1 cellular context compared by ENCODE assay signal in genomic region chr18:24015897-24016631, GRCh38.
TF ChIP-seq lines count a peak whose summit lies in the region.

No MANE protein-coding gene starts in this region.

TF ChIP-seq in H1, 55 proteins besides CTCF, POLR2A, EP300 and RAD21 (continued from another document):
- TF ChIP-seq ATF2 (IDR thresholded peaks at IDR 0.05; ENCODE audit: low read length) (no peak), BCL11A (IDR thresholded peaks at IDR 0.05; ENCODE audit: low read depth in 2 of 2, low read length in 2 of 2) (no peak), SP2 (IDR thresholded peaks at IDR 0.05; ENCODE audit: low read length) (no peak), ZNF274 (IDR thresholded peaks at IDR 0.05; ENCODE audit: borderline replicate concordance, extremely low read depth, low read length) (no peak), CHD7 (IDR thresholded peaks at IDR 0.05; ENCODE audit: insufficient replicate concordance, low read length) (no peak), CTBP2 (IDR thresholded peaks at IDR 0.05; ENCODE audit: borderline replicate concordance, insufficient read depth, insufficient read length, low read length) (no peak), MAX (IDR thresholded peaks at IDR 0.05) (no peak), USF2 (IDR thresholded peaks at IDR 0.05; ENCODE audit: low read length) (no peak), GABPA (IDR thresholded peaks at IDR 0.05; ENCODE audit: borderline replicate concordance, insufficient read depth, low read length) (no peak), TEAD4 (IDR thresholded peaks at IDR 0.05; ENCODE audit: low read depth, low read length) (no peak), POLR2AphosphoS5 (IDR thresholded peaks at IDR 0.05; ENCODE audit: low read depth, low read length) (no peak), ATF3 (IDR thresholded peaks at IDR 0.05; ENCODE audit: insufficient read depth, low read depth, low read length) (no peak), GTF2F1 (IDR thresholded peaks at IDR 0.05; ENCODE audit: borderline replicate concordance, low read depth, low read length) (no peak), KDM1A (IDR thresholded peaks at IDR 0.05; ENCODE audit: borderline replicate concordance, low read length) (no peak), CHD1 (IDR thresholded peaks at IDR 0.05; ENCODE audit: low read depth, low read length) (no peak)
